ENCODE assay signal across 18 cellular contexts in genomic region chr3:4814904-4815574, GRCh38.
DNase-seq lines count a peak whose midpoint lies in the region; ATAC-seq, FAIRE-seq and TF ChIP-seq lines count a peak whose summit lies in the region.
"Had no signal": no experiment of that assay in that cellular context is flagged by ENCODE, and none has a peak within 500 bp of the region (broad histone marks: within the 10 kb centered on the region; RNA-seq: fewer than 3 reads in every experiment).

No MANE protein-coding gene starts in this region.

- H3K36me3 Mint-ChIP-seq in nephron progenitor cell (ENCODE audit: low read depth) = peaks cover 97% of the 10 kb centered on the region

- H3K4me1 Mint-ChIP-seq in nephron progenitor cell = peaks cover 17% of the 10 kb centered on the region

- TF ChIP-seq POLR2A in HepG2 (IDR thresholded peaks at IDR 0.05; ENCODE audit: insufficient read depth in 1 of 2, low read depth in 2 of 2, low read length in 2 of 2) (no peak), right lobe of liver (IDR thresholded peaks at IDR 0.05) (no peak), uterus (IDR thresholded peaks at IDR 0.05) (no peak)

- no peak for DNase-seq in HepG2 (ENCODE audit: low spot score)
- DNase-seq in right lobe of liver = no peak
- DNase-seq in dorsolateral prefrontal cortex = no peak
- DNase-seq in nephron progenitor cell = no peak
- DNase-seq in uterus = no peak
- DNase-seq in cerebellum (ENCODE audit: low spot score) = no peak
- DNase-seq in dedifferentiated amniotic fluid mesenchymal stem cell (ENCODE audit: extremely low spot score) = no peak
- DNase-seq: activated CD4-positive, alpha-beta T cell treated with anti-CD3 and anti-CD28 coated beads, Interleukin-2, amount 50 U/mL, for 4 hours; activated T-cell treated with anti-CD3 and anti-CD28 coated beads, Interleukin-2, amount 50 U/mL, for 4 hours; COR-L47; effector CD4-positive, alpha-beta T cell; midbrain; NCI-H187 treated with DMSO at 0.1 percent for 48 hours; stimulated activated naive CD4-positive, alpha-beta T cell treated with Interleukin-2 at 50 U/mL for 16 hours had no signal

- CTCF ChIA-PET in HepG2 (lab: Yijun Ruan, JAX; ENCODE audit: low intra/inter-chr PET ratio, low total read pairs) = no interaction called here

- peaks cover 1 to 13% of the 10 kb centered on the region in 2 experiments; a peak in 3 of 5 replicates for H3K36me3 ChIP-seq in HepG2 (replicated peaks in 1 of 2; ENCODE audit: control insufficient read depth in 1 of 2, insufficient read depth in 2 of 2, low read length in 2 of 2)
- H3K36me3 ChIP-seq in right lobe of liver = peaks cover 0 to 2% (median 0%) of the 10 kb centered on the region in 4 donors
- H3K36me3 ChIP-seq in uterus = no peaks in the 10 kb centered on the region

- BruUV-seq in HepG2 (replicated peaks; lab: Mats Ljungman, UMichigan) = no TSS peak

- no peak overlapping the region for H3K4me3 Mint-ChIP-seq in nephron progenitor cell
- H3K4me3 Mint-ChIP-seq: activated T-cell treated with anti-CD3 and anti-CD28 coated beads, Interleukin-2, amount 50 U/mL, for 4 hours had no signal

- H3K9me3 ChIP-seq in HepG2 (ENCODE audit: low read length) (no peaks in the 10 kb centered on the region), right lobe of liver (no peaks in the 10 kb centered on the region), uterus (no peaks in the 10 kb centered on the region)
- H3K9me3 ChIP-seq: vagina had no signal

- no peaks in the 10 kb centered on the region for H3K79me2 ChIP-seq in HepG2 (ENCODE audit: insufficient read depth, low read length)

- ATAC-seq in HepG2 = no peak
- no peak for ATAC-seq in right lobe of liver
- no peak for ATAC-seq in HG03175 (IDR thresholded peaks at IDR 0.05; ENCODE audit: unreplicated experiment)
- ATAC-seq: activated T-cell treated with anti-CD3 and anti-CD28 coated beads, Interleukin-2, amount 50 U/mL, for 4 hours; SK-N-SH treated with all-trans-retinoic acid at 6 μM for 48 hours had no signal

- peaks cover 55% of the 10 kb centered on the region for H3K9me3 Mint-ChIP-seq in nephron progenitor cell

- no peaks in the 10 kb centered on the region for H4K20me1 ChIP-seq in HepG2 (ENCODE audit: insufficient read depth, low read length)

- TF ChIP-seq EP300 in HepG2 (IDR thresholded peaks at IDR 0.05; ENCODE audit: low read depth in 2 of 2, low read length in 2 of 2) (no peak), HepG2 (CRISPR knock-in tag; IDR thresholded peaks at IDR 0.05; ENCODE audit: borderline replicate concordance) (no peak)

- H3K27me3 ChIP-seq in HepG2 (ENCODE audit: control insufficient read depth in 1 of 2, insufficient read depth in 2 of 2, low read length in 2 of 2) (no peaks in the 10 kb centered on the region), right lobe of liver (no peaks in the 10 kb centered on the region), dorsolateral prefrontal cortex (no peaks in the 10 kb centered on the region), uterus (no peaks in the 10 kb centered on the region)
- H3K27me3 ChIP-seq: vagina had no signal

- H3K4me3 ChIP-seq in HepG2 (replicated peaks in 1 of 3; ENCODE audit: insufficient read depth in 1 of 3, low read depth in 2 of 3, low read length in 3 of 3) (no peak overlapping the region), right lobe of liver (no peak overlapping the region), dorsolateral prefrontal cortex (no peak overlapping the region), uterus (no peak overlapping the region)
- H3K4me3 ChIP-seq: vagina had no signal

- in situ Hi-C loops in HepG2 (cut with HindIII; ENCODE audit: extremely low pct_ligation_motif_present, low pct_unique_long_range_greater_than_20kb) = no loop called here

- POLR2A ChIA-PET in HepG2 (lab: Yijun Ruan, JAX) = no interaction called here

- no peaks in the 10 kb centered on the region for H3K4me1 ChIP-seq in HepG2 (ENCODE audit: insufficient read depth, low read length)
- H3K4me1 ChIP-seq in right lobe of liver = no peaks in the 10 kb centered on the region
- no peaks in the 10 kb centered on the region for H3K4me1 ChIP-seq in uterus
- H3K4me1 ChIP-seq: vagina had no signal

- no peak overlapping the region for H3K4me2 ChIP-seq in HepG2 (ENCODE audit: low read depth, low read length)

- WGBS in HepG2 (ENCODE audit: low lambda C conversion rate) = 98% methylated on average over 13 of the region's 13 CpGs
- 96% methylated on average over 13 of the region's 13 CpGs for WGBS in right lobe of liver (ENCODE audit: insufficient coverage, low coverage, low lambda C conversion rate, missing lambda C conversion rate)

- H2AFZ ChIP-seq in HepG2 (ENCODE audit: low read length) = no peak overlapping the region

- H3K9ac ChIP-seq in HepG2 (ENCODE audit: insufficient read depth, low read depth, low read length) = no peak overlapping the region

- peaks cover 10% of the 10 kb centered on the region for H3K27me3 Mint-ChIP-seq in nephron progenitor cell (ENCODE audit: low read depth, poor library complexity)

- TF ChIP-seq RAD21 in HepG2 (CRISPR knock-in tag; IDR thresholded peaks at IDR 0.05) = no peak

- intact Hi-C loops in HepG2 (cut with micrococcal nuclease; ENCODE audit: unreplicated experiment) (no loop called here), right lobe of liver (cut with DNase I) (no loop called here), dorsolateral prefrontal cortex (cut with DNase I) (loop anchor here in 1 of 2 donors (5.0 kb wide), 1 partner anchor 167 kb away; no protein-coding TSS in a partner anchor), uterus (cut with DNase I; ENCODE audit: low total_unique reads) (no loop called here)

- TF ChIP-seq CTCF in HepG2 (CRISPR knock-in tag; IDR thresholded peaks at IDR 0.05) = no peak
- TF ChIP-seq CTCF in right lobe of liver (IDR thresholded peaks at IDR 0.05) = no peak
- no peak for TF ChIP-seq CTCF in dorsolateral prefrontal cortex (IDR thresholded peaks at IDR 0.05 in 54 of 56, conservative IDR thresholded peaks at IDR 0.05 in 2 of 56; ENCODE audit: low read depth in 1 of 56, partially characterized antibody in 56 of 56)
- no peak for TF ChIP-seq CTCF in nephron progenitor cell (IDR thresholded peaks at IDR 0.05)
- TF ChIP-seq CTCF in uterus (IDR thresholded peaks at IDR 0.05) = no peak

- no peak overlapping the region for H3K27ac ChIP-seq in HepG2 (ENCODE audit: extremely low read length, insufficient read depth, low read length)
- no peak overlapping the region for H3K27ac ChIP-seq in right lobe of liver
- peak overlapping the region in 33 of 59 donors; percentile 7 to 83 (median 66) for H3K27ac ChIP-seq in dorsolateral prefrontal cortex
- peak overlapping the region; percentile 4 to 31 for H3K27ac ChIP-seq in uterus
- H3K27ac ChIP-seq: vagina had no signal

- peak overlapping the region; percentile 7 for H3K27ac Mint-ChIP-seq in nephron progenitor cell

- FAIRE-seq in HepG2 (lab: Jason Lieb, UNC) = no peak
- FAIRE-seq: bronchial epithelial cell had no signal

TF ChIP-seq in HepG2, 621 proteins besides CTCF, POLR2A, EP300 and RAD21:
- TF ChIP-seq ZNF136 (CRISPR knock-in tag; IDR thresholded peaks at IDR 0.05; ENCODE audit: low read depth) (no peak), ZNF629 (CRISPR knock-in tag; conservative IDR thresholded peaks at IDR 0.05) (0 out of 2 replicates have a peak, but pooled peaks have one; percentile 36)

Comparison
In these comparisons a context has a peak if more than half of its experiments do, and no peak if none do; other contexts are left out.
1. H3K27ac ChIP-seq: peak in dorsolateral prefrontal cortex (33 of 59) and uterus (2 of 2); none in HepG2 (single experiment) and right lobe of liver (0 of 3).